In genomic region chr17:82205720-82206508, GRCh38 we compare ENCODE assay signal across 1 cellular context.
A peak's percentile ranks its signal among the peaks of the same experiment; 100 is the strongest.
TF ChIP-seq lines count a peak whose summit lies in the region.

No MANE protein-coding gene starts in this region.

TF ChIP-seq in A549, 52 proteins besides CTCF, POLR2A, EP300 and RAD21 (continued from another document):
- TF ChIP-seq PBX3 (IDR thresholded peaks at IDR 0.05) = 0 out of 2 replicates have a peak, but pooled peaks have one; percentile 56
- peak; percentile 23; the same call in 1 of the 2 replicates for TF ChIP-seq USF2 (IDR thresholded peaks at IDR 0.05)
- TF ChIP-seq HMGXB4 (CRISPR knock-in tag; IDR thresholded peaks at IDR 0.05; ENCODE audit: borderline replicate concordance) = no peak
- peak; percentile 42; the same call in 1 of the 2 replicates for TF ChIP-seq PHF8 (IDR thresholded peaks at IDR 0.05; ENCODE audit: borderline replicate concordance, low read depth)
- TF ChIP-seq TP53 (CRISPR knock-in tag; IDR thresholded peaks at IDR 0.05) = no peak
- TF ChIP-seq HOXA7 (CRISPR knock-in tag; IDR thresholded peaks at IDR 0.05) = no peak
- no peak for TF ChIP-seq RNF2 (IDR thresholded peaks at IDR 0.05; ENCODE audit: borderline replicate concordance, low read depth)
- TF ChIP-seq RARB (CRISPR knock-in tag; IDR thresholded peaks at IDR 0.05) = no peak
- no peak for TF ChIP-seq HDAC2 (IDR thresholded peaks at IDR 0.05)
- TF ChIP-seq SREBF2 (IDR thresholded peaks at IDR 0.05) = no peak
- no peak for TF ChIP-seq GATA3 (IDR thresholded peaks at IDR 0.05; ENCODE audit: borderline replicate concordance)
- no peak for TF ChIP-seq ZC3H11A (IDR thresholded peaks at IDR 0.05)
- no peak for TF ChIP-seq TFCP2L1 (CRISPR knock-in tag; IDR thresholded peaks at IDR 0.05)
- no peak for TF ChIP-seq FOSB (CRISPR knock-in tag; IDR thresholded peaks at IDR 0.05)
- TF ChIP-seq CBX8 (IDR thresholded peaks at IDR 0.05) = no peak
- no peak for TF ChIP-seq MAZ (IDR thresholded peaks at IDR 0.05; ENCODE audit: borderline replicate concordance, low read depth, low read length)
- TF ChIP-seq MAX (IDR thresholded peaks at IDR 0.05) = peak; percentile 79
- TF ChIP-seq CBX2 (IDR thresholded peaks at IDR 0.05; ENCODE audit: borderline replicate concordance, low read depth) = no peak
- TF ChIP-seq BCL3 (IDR thresholded peaks at IDR 0.05) = 0 out of 3 replicates have a peak, but pooled peaks have one; percentile 33
- no peak for TF ChIP-seq ZNF302 (CRISPR knock-in tag; IDR thresholded peaks at IDR 0.05)
- peak; percentile 51; the same call in 1 of the 2 replicates for TF ChIP-seq E2F6 (IDR thresholded peaks at IDR 0.05; ENCODE audit: borderline replicate concordance, low read depth)
- no peak for TF ChIP-seq ESRRA (IDR thresholded peaks at IDR 0.05; ENCODE audit: borderline replicate concordance, low read length)
- no peak for TF ChIP-seq KDM5A (IDR thresholded peaks at IDR 0.05)
- peak; percentile 81 for TF ChIP-seq EHF (CRISPR knock-in tag; IDR thresholded peaks at IDR 0.05)
- TF ChIP-seq ZFP36 (IDR thresholded peaks at IDR 0.05; ENCODE audit: borderline replicate concordance, partially characterized antibody) = no peak
- no peak for TF ChIP-seq CHD2 (IDR thresholded peaks at IDR 0.05; ENCODE audit: low read length, partially characterized antibody)
- 0 out of 2 replicates have a peak, but pooled peaks have one; percentile 15 for TF ChIP-seq HOXB13 (CRISPR knock-in tag; IDR thresholded peaks at IDR 0.05; ENCODE audit: low read depth)
- no peak for TF ChIP-seq CHD4 (IDR thresholded peaks at IDR 0.05; ENCODE audit: borderline replicate concordance)
- TF ChIP-seq ELK1 (IDR thresholded peaks at IDR 0.05; ENCODE audit: low read depth, low read length) = no peak
- TF ChIP-seq ATOH8 (CRISPR knock-in tag; IDR thresholded peaks at IDR 0.05; ENCODE audit: low read depth) = no peak
- TF ChIP-seq EHMT2 (IDR thresholded peaks at IDR 0.05; ENCODE audit: low read depth) = no peak
- 0 out of 2 replicates have a peak, but pooled peaks have one; percentile 22 for TF ChIP-seq NFE2L2 (conservative IDR thresholded peaks at IDR 0.05; ENCODE audit: low read length)
- no peak for TF ChIP-seq BHLHE40 (IDR thresholded peaks at IDR 0.05; ENCODE audit: low read depth, low read length)
- no peak for TF ChIP-seq HEYL (CRISPR knock-in tag; IDR thresholded peaks at IDR 0.05)
- no peak for TF ChIP-seq NR3C1 (IDR thresholded peaks at IDR 0.05)
- TF ChIP-seq CEBPB (IDR thresholded peaks at IDR 0.05) = peak in 1 of 2 experiments; percentile 45; a peak in 1 of 4 replicates
- no peak for TF ChIP-seq FOXS1 (CRISPR knock-in tag; IDR thresholded peaks at IDR 0.05)
- TF ChIP-seq MYC (IDR thresholded peaks at IDR 0.05; ENCODE audit: borderline replicate concordance, low read length) = no peak; the same call in 1 of the 2 replicates
